In the genomic region with DNA sequence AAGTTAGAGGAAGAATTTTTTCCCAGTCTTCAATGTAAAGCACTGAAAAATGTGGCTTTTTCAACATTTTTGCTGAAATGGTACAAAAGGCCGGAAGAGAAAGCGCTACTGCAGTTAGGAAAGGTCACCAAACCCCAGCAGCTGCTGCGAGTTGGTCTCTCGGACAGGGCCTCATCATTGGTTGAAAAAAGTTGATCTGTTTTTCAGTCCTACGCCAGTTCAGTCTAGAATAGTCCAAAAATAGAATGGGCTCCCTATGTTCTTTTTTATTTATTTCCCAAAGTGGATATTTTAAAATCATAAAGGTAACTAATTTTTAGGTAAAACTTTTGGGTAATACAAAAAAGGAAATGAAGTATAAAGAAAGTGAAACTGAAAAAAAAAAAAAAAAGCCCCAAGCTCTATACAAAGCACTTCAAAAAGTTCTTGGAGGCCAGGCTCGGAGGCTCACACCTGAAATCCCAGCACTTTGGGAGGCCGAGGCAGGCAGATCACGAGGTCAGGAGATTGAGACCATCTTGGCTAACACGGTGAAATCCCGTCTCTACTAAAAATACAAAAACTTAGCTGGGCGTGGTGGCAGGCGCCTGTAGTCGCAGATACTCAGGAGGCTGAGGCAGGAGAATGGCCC, we compare ENCODE assay signal across 16 cellular contexts. TPM values are rescaled to one million over a fixed set of nuclear protein-coding genes. Genes with fewer than 3 reads are reported as not detected.
DNase-seq lines count a peak whose midpoint lies in the region; ATAC-seq, FAIRE-seq and TF ChIP-seq lines count a peak whose summit lies in the region.
"Had no signal": no experiment of that assay in that cellular context is flagged by ENCODE, and none has a peak within 500 bp of the region (broad histone marks: within the 10 kb centered on the region; RNA-seq: fewer than 3 reads in every experiment).

No MANE protein-coding gene starts in this region.

- H3K4me1 Mint-ChIP-seq in activated T-cell treated with anti-CD3 and anti-CD28 coated beads, Interleukin-2, amount 50 U/mL, for 4 hours (ENCODE audit: low read depth), result peaks cover 3% of the 10 kb centered on the region
- H3K4me1 Mint-ChIP-seq in endodermal cell, result no peaks in the 10 kb centered on the region

- H3K4me3 Mint-ChIP-seq in activated T-cell treated with anti-CD3 and anti-CD28 coated beads, Interleukin-2, amount 50 U/mL, for 4 hours, result peak overlapping the region; percentile 8
- H3K4me3 Mint-ChIP-seq in endodermal cell, result no peak overlapping the region

- H3K36me3 ChIP-seq in SU-DHL-6 (ENCODE audit: low read length) (no peaks in the 10 kb centered on the region), endodermal cell (ENCODE audit: control insufficient read depth, insufficient read depth, low read length) (no peaks in the 10 kb centered on the region)
- H3K36me3 ChIP-seq: pancreas, thoracic aorta had no signal

- H3K9ac ChIP-seq in SU-DHL-6 (ENCODE audit: low read length) (peak overlapping the region; percentile 33), endodermal cell (ENCODE audit: extremely low read depth, low read length, poor library complexity, severe bottlenecking) (no peak overlapping the region)

- H3F3A ChIP-seq in SU-DHL-6 (ENCODE audit: insufficient read depth), result no peaks in the 10 kb centered on the region

- ATAC-seq in activated T-cell treated with anti-CD3 and anti-CD28 coated beads, Interleukin-2, amount 50 U/mL, for 4 hours, result no peak
- ATAC-seq in GM21390 (IDR thresholded peaks at IDR 0.05; ENCODE audit: unreplicated experiment) (no peak), HG02588 (IDR thresholded peaks at IDR 0.05; ENCODE audit: unreplicated experiment) (no peak)
- ATAC-seq: pancreas, PC-3 had no signal

- TF ChIP-seq CTCF in SU-DHL-6 (IDR thresholded peaks at IDR 0.05; ENCODE audit: insufficient read depth, low read length, poor library complexity, severe bottlenecking) (no peak), endodermal cell (conservative IDR thresholded peaks at IDR 0.05) (no peak)

- H3K4me2 ChIP-seq in SU-DHL-6 (ENCODE audit: low read depth, low read length, poor library complexity, severe bottlenecking), result peak overlapping the region; percentile 72

- H3K9me3 Mint-ChIP-seq in activated T-cell treated with anti-CD3 and anti-CD28 coated beads, Interleukin-2, amount 50 U/mL, for 4 hours, result no peaks in the 10 kb centered on the region
- no peaks in the 10 kb centered on the region for H3K9me3 Mint-ChIP-seq in endodermal cell

- no peaks in the 10 kb centered on the region for H3K27me3 Mint-ChIP-seq in activated T-cell treated with anti-CD3 and anti-CD28 coated beads, Interleukin-2, amount 50 U/mL, for 4 hours (ENCODE audit: low read depth)
- no peaks in the 10 kb centered on the region for H3K27me3 Mint-ChIP-seq in endodermal cell (ENCODE audit: insufficient read depth)

- H3K27ac ChIP-seq in SU-DHL-6 (ENCODE audit: low read depth, low read length) (peak overlapping the region; percentile 44; the same call in 1 of the 2 replicates), endodermal cell (ENCODE audit: low read depth, low read length) (no peak overlapping the region)
- H3K27ac ChIP-seq: pancreas, thoracic aorta had no signal

- DNase-seq in activated T-cell treated with anti-CD3 and anti-CD28 coated beads, Interleukin-2, amount 50 U/mL, for 4 hours, result no peak
- no peak for DNase-seq in activated T-cell treated with anti-CD3 and anti-CD28 coated beads, Interleukin-2, amount 50 U/mL, for 48 hours
- DNase-seq in GM19239 (ENCODE audit: insufficient read length, low spot score) (peak; percentile 75), posterior vena cava (ENCODE audit: low spot score) (peak; percentile 15), endodermal cell (no peak)
- DNase-seq: activated CD8-positive, alpha-beta memory T cell treated with anti-CD3 and anti-CD28 coated beads for 24 hours; central memory CD4-positive, alpha-beta T cell; NCI-H1048; pancreas; PC-3 had no signal

- no peak overlapping the region for H3K27ac Mint-ChIP-seq in endodermal cell

- no peaks in the 10 kb centered on the region for H3K36me3 Mint-ChIP-seq in activated T-cell treated with anti-CD3 and anti-CD28 coated beads, Interleukin-2, amount 50 U/mL, for 4 hours (ENCODE audit: insufficient read depth)
- no peaks in the 10 kb centered on the region for H3K36me3 Mint-ChIP-seq in endodermal cell (ENCODE audit: low read depth)

- H3K9me3 ChIP-seq in SU-DHL-6 (ENCODE audit: insufficient read depth, low read length) (no peaks in the 10 kb centered on the region), endodermal cell (ENCODE audit: control insufficient read depth, low read length) (no peaks in the 10 kb centered on the region)
- H3K9me3 ChIP-seq: pancreas, thoracic aorta had no signal

- peak; percentile 93 for FAIRE-seq in GM19239 (lab: Jason Lieb, UNC)
- FAIRE-seq: D721Med, keratinocyte, pancreas had no signal

- WGBS in endodermal cell (ENCODE audit: insufficient coverage in 1 of 2, insufficient read length in 1 of 2), 2 experiments, result 93 to 96% methylated on average over 7 to 13 of the region's 13 CpGs

- no peaks in the 10 kb centered on the region for H3K9me2 ChIP-seq in SU-DHL-6 (replicated peaks; ENCODE audit: insufficient read depth, low read length)

- no peaks in the 10 kb centered on the region for H4K20me1 ChIP-seq in SU-DHL-6 (ENCODE audit: low read depth, low read length)

- H3K4me3 ChIP-seq in SU-DHL-6 (ENCODE audit: insufficient read depth, low read length, poor library complexity, severe bottlenecking) (peak overlapping the region; percentile 19), endodermal cell (ENCODE audit: low read length) (no peak overlapping the region)
- H3K4me3 ChIP-seq: pancreas, thoracic aorta had no signal

- H3K4me1 ChIP-seq in endodermal cell (ENCODE audit: control insufficient read depth, insufficient read depth, low read length), result no peaks in the 10 kb centered on the region
- H3K4me1 ChIP-seq: pancreas had no signal

- H3K79me2 ChIP-seq in SU-DHL-6 (ENCODE audit: insufficient read depth, low read length), result no peaks in the 10 kb centered on the region

- intact Hi-C loops in posterior vena cava (cut with DNase I), result loop anchor here in 1 of 2 donors (1.0 kb wide), 1 partner anchor 36 kb away; no protein-coding TSS in a partner anchor

- H2AFZ ChIP-seq in SU-DHL-6 (ENCODE audit: low read depth, low read length, severe bottlenecking), result peak overlapping the region; percentile 91

- H3K27me3 ChIP-seq in SU-DHL-6 (ENCODE audit: low read length), result no peaks in the 10 kb centered on the region
- H3K27me3 ChIP-seq in endodermal cell (ENCODE audit: control insufficient read depth, insufficient read depth, low read length, poor library complexity, severe bottlenecking), result no peaks in the 10 kb centered on the region
- H3K27me3 ChIP-seq: pancreas had no signal

RNA-seq across cellular contexts. Expression of gene ADAP2, which starts 17.4 kb away (rescaled TPM):
- 1 to 10 TPM in 2 of 3 donors, under 1 TPM in 1; 0.95 to 1.4 (median 1.1) TPM for total RNA-seq in activated T-cell treated with anti-CD3 and anti-CD28 coated beads, Interleukin-2, amount 50 U/mL, for 4 hours
- total RNA-seq in posterior vena cava, result 10 to 100 TPM; 18.8 to 28.1 TPM
- 1 to 10 TPM; 1.8 TPM for total RNA-seq in endodermal cell
- polyA plus RNA-seq in endodermal cell (2013, experiment 1 of 2), result 2.6 TPM
- 1.5 TPM for polyA plus RNA-seq in endodermal cell (2013, experiment 2 of 2)

RNA-seq across cellular contexts. Expression of gene RNF135, which starts 31.7 kb away (rescaled TPM):
- total RNA-seq in activated T-cell treated with anti-CD3 and anti-CD28 coated beads, Interleukin-2, amount 50 U/mL, for 4 hours, result 1 to 10 TPM; 4.2 to 4.8 (median 4.7) TPM
- total RNA-seq in posterior vena cava (10 to 100 TPM; 16.7 to 23.6 TPM), endodermal cell (10 to 100 TPM; 14.8 to 20.7 TPM)
- polyA plus RNA-seq in endodermal cell (2013, experiment 1 of 2), result 7.8 TPM
- 7.4 TPM for polyA plus RNA-seq in endodermal cell (2013, experiment 2 of 2)

RNA-seq across cellular contexts. Expression of gene TEFM, which starts 33.1 kb away (rescaled TPM):
- 10 to 100 TPM; 12.1 to 15.9 (median 14.2) TPM for total RNA-seq in activated T-cell treated with anti-CD3 and anti-CD28 coated beads, Interleukin-2, amount 50 U/mL, for 4 hours
- total RNA-seq in posterior vena cava (10 to 100 TPM; 15.1 to 15.8 TPM), endodermal cell (10 to 100 TPM; 14.4 to 15.2 TPM)
- 9.8 TPM for polyA plus RNA-seq in endodermal cell (2013, experiment 1 of 2)
- polyA plus RNA-seq in endodermal cell (2013, experiment 2 of 2), result 11.9 TPM

Comparison
In these comparisons a context has a peak if more than half of its experiments do, and no peak if none do; other contexts are left out.
1. DNase-seq: peak in GM19239 (single experiment) and posterior vena cava (single experiment); none in activated T-cell treated with anti-CD3 and anti-CD28 coated beads, Interleukin-2, amount 50 U/mL, for 4 hours (single experiment), activated T-cell treated with anti-CD3 and anti-CD28 coated beads, Interleukin-2, amount 50 U/mL, for 48 hours (0 of 2) and endodermal cell (single experiment).
2. RNA of gene ADAP2, which starts 17.4 kb away (total RNA-seq): 18.8 to 28.1 TPM in posterior vena cava; 1.8 TPM in endodermal cell and 0.95 to 1.4 TPM in activated T-cell treated with anti-CD3 and anti-CD28 coated beads, Interleukin-2, amount 50 U/mL, for 4 hours; every median in the first group is over 4 times any median in the second.